9 cellular contexts compared by ENCODE assay signal in genomic region chr2:237223208-237223861, GRCh38.
A peak's percentile ranks its signal among the peaks of the same experiment; 100 is the strongest.
DNase-seq lines count a peak whose midpoint lies in the region; ATAC-seq and TF ChIP-seq lines count a peak whose summit lies in the region.
"Had no signal": no experiment of that assay in that cellular context is flagged by ENCODE, and none has a peak within 500 bp of the region (broad histone marks: within the 10 kb centered on the region; RNA-seq: fewer than 3 reads in every experiment).

No MANE protein-coding gene starts in this region.

- CTCF ChIA-PET in Calu3 (lab: Charles Lee), result no interaction called here

- no TSS peak for BruUV-seq in Calu3 (replicated peaks; lab: Mats Ljungman, UMichigan)

- H3K9me3 Mint-ChIP-seq in Calu3 (ENCODE audit: low read depth, unreplicated experiment), result no peaks in the 10 kb centered on the region
- H3K9me3 Mint-ChIP-seq: activated CD4-positive, alpha-beta memory T cell treated with anti-CD3 and anti-CD28 coated beads for 36 hours had no signal

- peaks cover 9% of the 10 kb centered on the region for H3K36me3 Mint-ChIP-seq in Calu3 (ENCODE audit: insufficient read depth, unreplicated experiment)
- H3K36me3 Mint-ChIP-seq: activated CD4-positive, alpha-beta memory T cell treated with anti-CD3 and anti-CD28 coated beads for 36 hours had no signal

- H3K4me3 Mint-ChIP-seq in Calu3 (ENCODE audit: low read depth, unreplicated experiment), result peak overlapping the region; percentile 47
- H3K4me3 Mint-ChIP-seq: activated CD4-positive, alpha-beta memory T cell treated with anti-CD3 and anti-CD28 coated beads for 36 hours had no signal

- TF ChIP-seq CTCF in Calu3 (IDR thresholded peaks at IDR 0.05; ENCODE audit: unreplicated experiment) (no peak), fibroblast of pulmonary artery (IDR thresholded peaks at IDR 0.05; ENCODE audit: low read length, missing control alignments) (no peak)

- peak; percentile 49 for DNase-seq in Calu3
- peak; percentile 100 for DNase-seq in RPMI7951 (ENCODE audit: low read depth)
- DNase-seq in fibroblast of pulmonary artery (ENCODE audit: low read depth), result peak; percentile 99
- peak; percentile 47 for DNase-seq in pulmonary artery endothelial cell (ENCODE audit: low read depth, low spot score)
- DNase-seq in stimulated activated CD4-positive, alpha-beta T cell treated with anti-CD3 and anti-CD28 coated beads, Interleukin-2, amount 100 ng/mL, for 24 hours, result no peak
- DNase-seq: activated CD4-positive, alpha-beta memory T cell treated with anti-CD3 and anti-CD28 coated beads for 36 hours had no signal

- peaks cover 57% of the 10 kb centered on the region for H3K4me1 Mint-ChIP-seq in Calu3 (ENCODE audit: low read depth, unreplicated experiment)

- H3K27ac Mint-ChIP-seq in Calu3 (ENCODE audit: unreplicated experiment), result peak overlapping the region; percentile 35
- H3K27ac Mint-ChIP-seq: activated CD4-positive, alpha-beta memory T cell treated with anti-CD3 and anti-CD28 coated beads for 36 hours had no signal

- intact Hi-C loops in Calu3 (cut with micrococcal nuclease; ENCODE audit: unreplicated experiment), result no loop called here

- no peak for ATAC-seq in GM19328 (IDR thresholded peaks at IDR 0.05; ENCODE audit: unreplicated experiment)
- no peak for ATAC-seq in HG02840 (IDR thresholded peaks at IDR 0.05; ENCODE audit: low FRiP score, unreplicated experiment)
- ATAC-seq in HG02763 (IDR thresholded peaks at IDR 0.05; ENCODE audit: unreplicated experiment), result no peak

- H3K27me3 Mint-ChIP-seq in Calu3 (ENCODE audit: unreplicated experiment), result no peaks in the 10 kb centered on the region

- H3K4me3 ChIP-seq in fibroblast of pulmonary artery (replicated peaks; ENCODE audit: low read depth, low read length), result no peak overlapping the region

Comparison
In these comparisons a context has a peak if more than half of its experiments do, and no peak if none do; other contexts are left out.
1. DNase-seq: peak in Calu3 (single experiment), RPMI7951 (single experiment), fibroblast of pulmonary artery (single experiment) and pulmonary artery endothelial cell (single experiment); none in stimulated activated CD4-positive, alpha-beta T cell treated with anti-CD3 and anti-CD28 coated beads, Interleukin-2, amount 100 ng/mL, for 24 hours (0 of 2).